ENCODE assay signal across 15 cellular contexts in the genomic region with DNA sequence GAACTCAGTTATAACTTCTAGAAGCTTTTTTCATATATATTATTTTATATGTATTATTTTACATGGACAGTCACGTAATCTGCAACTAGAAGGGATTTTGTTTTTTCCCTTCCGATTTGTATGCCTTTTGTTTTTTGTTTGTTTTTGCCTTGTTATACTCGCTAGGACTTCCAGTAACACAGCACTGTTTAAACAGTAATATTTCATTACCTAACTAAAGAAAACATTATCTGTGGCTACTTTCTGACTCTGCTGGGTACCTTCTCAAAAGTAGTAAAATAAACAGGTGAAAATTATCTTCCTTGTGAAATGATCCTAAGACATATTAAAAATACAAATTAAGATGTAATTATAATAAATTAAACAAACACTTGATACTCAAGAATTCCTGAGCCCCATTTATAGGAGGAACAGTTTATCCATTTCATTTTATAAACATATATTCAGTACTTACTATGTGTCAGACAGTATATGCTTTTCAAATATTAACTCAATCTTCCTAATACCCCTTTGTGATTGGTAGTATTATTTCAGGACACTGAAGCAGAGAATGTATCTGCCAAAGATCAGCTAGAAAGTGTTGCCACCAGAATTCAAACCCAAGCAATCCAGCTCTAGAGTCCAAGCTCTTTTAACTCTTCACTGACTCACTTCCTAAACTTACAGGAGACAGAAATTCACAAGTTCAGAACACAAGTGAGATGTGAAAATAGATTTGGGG.
"Had no signal": no experiment of that assay in that cellular context is flagged by ENCODE, and none has a peak within 500 bp of the region (broad histone marks: within the 10 kb centered on the region; RNA-seq: fewer than 3 reads in every experiment).

No MANE protein-coding gene starts in this region.

- H3K27me3 Mint-ChIP-seq: activated CD4-positive, alpha-beta memory T cell treated with anti-CD3 and anti-CD28 coated beads for 36 hours; natural killer cell treated with Interleukin-12 subunit alpha and Interleukin-12 subunit beta and Interleukin-15 and Interleukin-18, amount 100 ng/mL, for 72 hours had no signal

- H3K27me3 ChIP-seq: tibial artery, uterus had no signal

- H3K27ac ChIP-seq: tibial artery, uterus had no signal

- DNase-seq: activated CD4-positive, alpha-beta memory T cell treated with anti-CD3 and anti-CD28 coated beads for 36 hours; activated CD4-positive, alpha-beta T cell treated with anti-CD3 and anti-CD28 coated beads for 1 hour; activated effector memory CD4-positive, alpha-beta T cell treated with Interleukin-2 at 50 U/mL for 16 hours; activated naive CD4-positive, alpha-beta T cell treated with anti-CD3 and anti-CD28 coated beads, Interleukin-2, amount 50 U/mL, for 16 hours; activated T-cell treated with anti-CD3 and anti-CD28 coated beads, Interleukin-2, amount 50 U/mL, for 4 hours; left ventricle myocardium superior; mesendoderm; posterior cingulate gyrus; retina; stimulated activated CD4-positive, alpha-beta T cell treated with anti-CD3 and anti-CD28 coated beads, Interleukin-2, amount 100 ng/mL, for 48 hours; stimulated activated naive CD4-positive, alpha-beta T cell; tibial artery; uterus had no signal

- ATAC-seq: activated T-cell treated with anti-CD3 and anti-CD28 coated beads, Interleukin-2, amount 50 U/mL, for 4 hours; esophagus mucosa; left ventricle myocardium superior; natural killer cell treated with Interleukin-12 subunit alpha and Interleukin-12 subunit beta and Interleukin-15 and Interleukin-18, amount 100 ng/mL, for 72 hours had no signal

- H3K4me3 Mint-ChIP-seq: activated CD4-positive, alpha-beta memory T cell treated with anti-CD3 and anti-CD28 coated beads for 36 hours; activated T-cell treated with anti-CD3 and anti-CD28 coated beads, Interleukin-2, amount 50 U/mL, for 4 hours; natural killer cell treated with Interleukin-12 subunit alpha and Interleukin-12 subunit beta and Interleukin-15 and Interleukin-18, amount 100 ng/mL, for 72 hours had no signal

- H3K36me3 Mint-ChIP-seq: activated CD4-positive, alpha-beta memory T cell treated with anti-CD3 and anti-CD28 coated beads for 36 hours had no signal

- H3K27ac Mint-ChIP-seq: activated CD4-positive, alpha-beta memory T cell treated with anti-CD3 and anti-CD28 coated beads for 36 hours had no signal

- H3K36me3 ChIP-seq: tibial artery, uterus had no signal

- H3K4me3 ChIP-seq: tibial artery, uterus had no signal

- H3K4me1 ChIP-seq: uterus had no signal

- H3K9me3 ChIP-seq: tibial artery, uterus had no signal

- H3K9me3 Mint-ChIP-seq: activated T-cell treated with anti-CD3 and anti-CD28 coated beads, Interleukin-2, amount 50 U/mL, for 4 hours had no signal
